14 cellular contexts compared by ENCODE assay signal in genomic region chr2:165475270-165476004, GRCh38. TPM values are rescaled to one million over a fixed set of nuclear protein-coding genes. Genes with fewer than 3 reads are reported as not detected.
A peak's percentile ranks its signal among the peaks of the same experiment; 100 is the strongest.
DNase-seq lines count a peak whose midpoint lies in the region; ATAC-seq, FAIRE-seq and TF ChIP-seq lines count a peak whose summit lies in the region.
"Had no signal": no experiment of that assay in that cellular context is flagged by ENCODE, and none has a peak within 500 bp of the region (broad histone marks: within the 10 kb centered on the region; RNA-seq: fewer than 3 reads in every experiment).

No MANE protein-coding gene starts in this region.

- no peak for TF ChIP-seq CTCF in GM23338 (conservative IDR thresholded peaks at IDR 0.05; ENCODE audit: low read depth in 2 of 2)
- no peak for TF ChIP-seq CTCF in glutamatergic neuron (IDR thresholded peaks at IDR 0.05; ENCODE audit: partially characterized antibody, unreplicated experiment)
- TF ChIP-seq CTCF in chondrocyte (IDR thresholded peaks at IDR 0.05) = no peak

- no peaks in the 10 kb centered on the region for H3K27me3 Mint-ChIP-seq in GM23338 (ENCODE audit: insufficient read depth, low read depth, poor library complexity)
- no peaks in the 10 kb centered on the region for H3K27me3 Mint-ChIP-seq in glutamatergic neuron (ENCODE audit: unreplicated experiment)
- no peaks in the 10 kb centered on the region for H3K27me3 Mint-ChIP-seq in chondrocyte (ENCODE audit: low read depth)

- peaks cover 4% of the 10 kb centered on the region; the same call in 1 of the 2 replicates for H3K79me2 ChIP-seq in GM23338 (replicated peaks; ENCODE audit: insufficient read depth)

- no peak overlapping the region for H3K4me3 ChIP-seq in GM23338

- H3K9me3 Mint-ChIP-seq in GM23338 (no peaks in the 10 kb centered on the region), glutamatergic neuron (ENCODE audit: unreplicated experiment) (no peaks in the 10 kb centered on the region), chondrocyte (ENCODE audit: low read depth) (peaks cover 3% of the 10 kb centered on the region)

- H3K27ac Mint-ChIP-seq in GM23338 = no peak overlapping the region
- peak overlapping the region; percentile 69 for H3K27ac Mint-ChIP-seq in glutamatergic neuron (ENCODE audit: unreplicated experiment)
- no peak overlapping the region for H3K27ac Mint-ChIP-seq in chondrocyte (ENCODE audit: unreplicated experiment)

- H3K27me3 ChIP-seq in GM23338 (ENCODE audit: insufficient read depth) = no peaks in the 10 kb centered on the region

- peaks cover 16% of the 10 kb centered on the region; the same call in 1 of the 2 replicates for H3K4me1 ChIP-seq in GM23338 (ENCODE audit: insufficient read depth)

- peak; percentile 51; the same call in 1 of the 3 replicates for ATAC-seq in GM23338
- peak; percentile 26; the same call in 2 of the 3 replicates for ATAC-seq in SK-N-SH treated with all-trans-retinoic acid at 6 μM for 48 hours

- no peak overlapping the region for H3K27ac ChIP-seq in GM23338 (ENCODE audit: low read depth)

- no peak overlapping the region for H2AFZ ChIP-seq in GM23338

- FAIRE-seq in GM12892 (lab: Jason Lieb, UNC) = no peak

- DNase-seq in GM23338 (ENCODE audit: low spot score) = no peak
- peak; percentile 24 for DNase-seq in glutamatergic neuron
- DNase-seq in pons (ENCODE audit: low spot score) = peak; percentile 41
- no peak for DNase-seq in SKM-1 treated with dmso at 0.1 percent for 144 hours (lab: John Stamatoyannopoulos, UW; ENCODE audit: unreplicated experiment)
- DNase-seq in GM12892 (ENCODE audit: insufficient read length) = no peak
- no peak for DNase-seq in chondrocyte (ENCODE audit: low spot score)
- DNase-seq in DMS153 (lab: John Stamatoyannopoulos, UW) = no peak
- DNase-seq: ACHN, AML-193, COR-L47, NCI-H1930, NCI-H748 treated with DMSO at 0.1 percent for 48 hours, T-helper 1 cell had no signal

- H3K4me1 Mint-ChIP-seq in GM23338 (peaks cover 31% of the 10 kb centered on the region), glutamatergic neuron (ENCODE audit: low read depth, unreplicated experiment) (peaks cover 41% of the 10 kb centered on the region), chondrocyte (ENCODE audit: low read depth) (peaks cover 8% of the 10 kb centered on the region)

- no peaks in the 10 kb centered on the region for H3K9me2 ChIP-seq in GM23338 (ENCODE audit: insufficient read depth)

- TF ChIP-seq POLR2A in GM12892 (IDR thresholded peaks at IDR 0.05; ENCODE audit: low read depth, low read length) = no peak

- no peaks in the 10 kb centered on the region for H3F3A ChIP-seq in GM23338 (replicated peaks; ENCODE audit: low read depth)

- H3K36me3 ChIP-seq in GM23338 (ENCODE audit: insufficient read depth) = no peaks in the 10 kb centered on the region

- H4K20me1 ChIP-seq in GM23338 (replicated peaks; ENCODE audit: insufficient read depth) = no peaks in the 10 kb centered on the region

- H3K36me3 Mint-ChIP-seq in GM23338 (ENCODE audit: low read depth) = no peaks in the 10 kb centered on the region; the same call in 2 of the 3 replicates
- no peaks in the 10 kb centered on the region for H3K36me3 Mint-ChIP-seq in glutamatergic neuron (ENCODE audit: unreplicated experiment)
- H3K36me3 Mint-ChIP-seq in chondrocyte (ENCODE audit: low read depth) = no peaks in the 10 kb centered on the region

- H3K4me3 Mint-ChIP-seq in GM23338 (no peak overlapping the region), glutamatergic neuron (ENCODE audit: unreplicated experiment) (peak overlapping the region; percentile 65), chondrocyte (ENCODE audit: unreplicated experiment) (no peak overlapping the region)

- H3K4me2 ChIP-seq in GM23338 = no peak overlapping the region

TF ChIP-seq in GM23338, 12 proteins besides CTCF, POLR2A, EP300 and RAD21 (continues in another document):
- TF ChIP-seq POLR2AphosphoS5 (IDR thresholded peaks at IDR 0.05; ENCODE audit: low read depth) = no peak
- TF ChIP-seq ZNF114 (CRISPR knock-in tag; IDR thresholded peaks at IDR 0.05) = no peak
- TF ChIP-seq REST (IDR thresholded peaks at IDR 0.05; ENCODE audit: unreplicated experiment) = no peak
- no peak for TF ChIP-seq EZH2phosphoT487 (IDR thresholded peaks at IDR 0.05; ENCODE audit: unreplicated experiment)
- TF ChIP-seq CREB1 (CRISPR knock-in tag; IDR thresholded peaks at IDR 0.05; ENCODE audit: low read depth) = no peak

TF ChIP-seq in SK-N-SH treated with all-trans-retinoic acid at 6 μM for 48 hours, 23 proteins besides CTCF, POLR2A, EP300 and RAD21:
- TF ChIP-seq PATZ1 (CRISPR knock-in tag; IDR thresholded peaks at IDR 0.05; ENCODE audit: borderline replicate concordance) = no peak
- TF ChIP-seq OSR1 (CRISPR knock-in tag; IDR thresholded peaks at IDR 0.05) = no peak
- TF ChIP-seq CSDC2 (CRISPR knock-in tag; IDR thresholded peaks at IDR 0.05) = no peak
- TF ChIP-seq ZFP3 (CRISPR knock-in tag; IDR thresholded peaks at IDR 0.05) = 0 out of 2 replicates have a peak, but pooled peaks have one; percentile 19
- TF ChIP-seq PPARA (CRISPR knock-in tag; IDR thresholded peaks at IDR 0.05; ENCODE audit: borderline replicate concordance) = no peak
- TF ChIP-seq ZNF70 (CRISPR knock-in tag; IDR thresholded peaks at IDR 0.05) = no peak
- peak; percentile 58; the same call in 1 of the 2 replicates for TF ChIP-seq TSHZ2 (CRISPR knock-in tag; IDR thresholded peaks at IDR 0.05)
- no peak for TF ChIP-seq ZC3H10 (CRISPR knock-in tag; IDR thresholded peaks at IDR 0.05)
- TF ChIP-seq ZNF565 (CRISPR knock-in tag; conservative IDR thresholded peaks at IDR 0.05; ENCODE audit: low read depth) = no peak
- no peak for TF ChIP-seq CSRNP3 (CRISPR knock-in tag; IDR thresholded peaks at IDR 0.05)
- TF ChIP-seq TCF4 (CRISPR knock-in tag; IDR thresholded peaks at IDR 0.05; ENCODE audit: borderline replicate concordance) = peak; percentile 30; the same call in 1 of the 2 replicates

RNA-seq across cellular contexts. Expression of gene CSRNP3, which starts 5.9 kb away (rescaled TPM):
- 3.0 and 3.8 TPM in 2 replicates for total RNA-seq in GM23338 (2014; rRNA removed; shearing (Covaris generic))
- polyA plus RNA-seq in GM23338 (2016; fragmentation: Nextera tagmentation; extraction: Ambion mirVana) = 6.8 and 7.2 TPM in 2 replicates
- total RNA-seq in glutamatergic neuron (ENCODE audit: unreplicated experiment) (23.0 TPM), chondrocyte (3.7 to 8.2 TPM (median 3.7 TPM) in 3 replicates)
- 0.11 TPM for polyA plus RNA-seq in GM12892 (2012; ENCODE audit: missing spikeins)

Comparison
In these comparisons a context has a peak if more than half of its experiments do, and no peak if none do; other contexts are left out.
1. DNase-seq: peak in glutamatergic neuron (single experiment) and pons (single experiment); none in GM23338 (single experiment), SKM-1 treated with dmso at 0.1 percent for 144 hours (single experiment), GM12892 (single experiment), chondrocyte (single experiment) and DMS153 (single experiment).